1 cellular context compared by ENCODE assay signal in genomic region chr7:2806571-2806970, GRCh38.
TF ChIP-seq lines count a peak whose summit lies in the region.

No MANE protein-coding gene starts in this region.

TF ChIP-seq in HepG2, 621 proteins besides CTCF, POLR2A, EP300 and RAD21:
- no peak for TF ChIP-seq ZEB1 (IDR thresholded peaks at IDR 0.05; ENCODE audit: insufficient replicate concordance, low read depth)
- TF ChIP-seq PTBP1 (IDR thresholded peaks at IDR 0.05; ENCODE audit: low read depth, low read length, poor library complexity, severe bottlenecking), result no peak
- TF ChIP-seq ZNF432 (CRISPR knock-in tag; IDR thresholded peaks at IDR 0.05; ENCODE audit: borderline replicate concordance), result no peak
- no peak for TF ChIP-seq ZNF282 (IDR thresholded peaks at IDR 0.05; ENCODE audit: partially characterized antibody)
- no peak for TF ChIP-seq SNAPC5 (CRISPR knock-in tag; IDR thresholded peaks at IDR 0.05; ENCODE audit: borderline replicate concordance)
- no peak for TF ChIP-seq NFKB2 (CRISPR knock-in tag; IDR thresholded peaks at IDR 0.05; ENCODE audit: borderline replicate concordance)
